ENCODE assay signal across 33 cellular contexts in the genomic region with DNA sequence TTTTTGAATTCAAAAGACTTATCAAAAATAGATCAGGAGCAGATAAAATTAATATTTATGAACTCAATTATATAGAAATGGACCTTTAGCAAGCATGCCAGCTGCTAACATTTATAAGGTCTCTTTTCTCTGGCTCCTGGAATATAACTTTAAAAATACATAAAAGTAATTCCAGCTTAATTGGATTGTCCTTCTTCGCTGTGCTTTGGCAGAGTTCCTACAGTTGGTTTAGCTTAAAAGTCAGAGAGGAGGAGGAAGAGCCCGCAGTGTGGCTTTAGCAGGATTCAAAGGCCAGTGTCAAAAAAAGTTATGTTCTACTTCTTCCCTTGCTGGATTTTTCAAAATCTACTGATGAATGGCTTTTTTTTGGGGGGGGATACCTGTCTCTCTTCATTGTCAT.
DNase-seq lines count a peak whose midpoint lies in the region; ATAC-seq and TF ChIP-seq lines count a peak whose summit lies in the region.
"Had no signal": no experiment of that assay in that cellular context is flagged by ENCODE, and none has a peak within 500 bp of the region (broad histone marks: within the 10 kb centered on the region; RNA-seq: fewer than 3 reads in every experiment).

No MANE protein-coding gene starts in this region.

- intact Hi-C loops in A673 (cut with micrococcal nuclease; ENCODE audit: unreplicated experiment), result loop anchor here (2.0 kb wide), 1 partner anchor 75 kb away; no protein-coding TSS in a partner anchor
- intact Hi-C loops in esophagus muscularis mucosa (cut with DNase I), result loop anchor here (10.0 kb wide), 1 partner anchor 603 kb away; no protein-coding TSS in a partner anchor
- intact Hi-C loops in activated CD4-positive, alpha-beta T cell treated with anti-CD3 and anti-CD28 coated beads, Interleukin-2, amount 10 ng/mL, durations not matched to agents 24 days and 14 days (cut with micrococcal nuclease), result no loop called here

- DNase-seq in NCI-H82 (lab: John Stamatoyannopoulos, UW) (peak; percentile 38), NCI-H82 treated with DMSO at 0.1 percent for 48 hours (lab: John Stamatoyannopoulos, UW; ENCODE audit: unreplicated experiment) (no peak), SK-N-SH (no peak), A673 (ENCODE audit: low spot score) (peak; percentile 60), esophagus muscularis mucosa (ENCODE audit: extremely low spot score) (peak; percentile 8), DMS53 treated with DMSO at 0.1 percent for 48 hours (lab: John Stamatoyannopoulos, UW; ENCODE audit: unreplicated experiment) (no peak)
- no peak for DNase-seq in activated CD4-positive, alpha-beta T cell treated with anti-CD3 and anti-CD28 coated beads, Interleukin-2, amount 10 ng/mL, durations not matched to agents 24 days and 14 days
- DNase-seq: 8988T; ACHN; AML-193; BE2C; C1 segment of cervical spinal cord; Caco-2; CD4-positive, alpha-beta memory T cell; CD4-positive, alpha-beta T cell; CD4-positive, CD25-positive, alpha-beta regulatory T cell; CD8-positive, alpha-beta memory T cell; CD8-positive, alpha-beta T cell; COR-L47; DMS 273 treated with DMSO at 0.1 percent for 48 hours; DMS153; DMS53; DMS79; DMS79 treated with DMSO at 0.1 percent for 48 hours; EL had no signal

- H3K4me1 ChIP-seq in SK-N-SH (ENCODE audit: control insufficient read depth in 1 of 2, insufficient read depth in 2 of 2, low read depth in 1 of 2, low read length in 1 of 2), result no peaks in the 10 kb centered on the region; a peak in 1 of 4 replicates
- peaks cover 31% of the 10 kb centered on the region for H3K4me1 ChIP-seq in A673 (ENCODE audit: insufficient read depth, low read length, poor library complexity, severe bottlenecking)
- no peaks in the 10 kb centered on the region for H3K4me1 ChIP-seq in esophagus muscularis mucosa
- H3K4me1 ChIP-seq: A549, BE2C, Caco-2 had no signal

- 20% methylated on average over 2 of the region's 2 CpGs for WGBS in SK-N-SH (ENCODE audit: low lambda C conversion rate)
- 61% methylated on average over 2 of the region's 2 CpGs for WGBS in esophagus muscularis mucosa

- H3K9me3 Mint-ChIP-seq in activated CD4-positive, alpha-beta T cell treated with anti-CD3 and anti-CD28 coated beads, Interleukin-2, amount 10 ng/mL, durations not matched to agents 24 days and 14 days, result no peaks in the 10 kb centered on the region
- H3K9me3 Mint-ChIP-seq: CD4-positive, alpha-beta T cell; CD8-positive, alpha-beta T cell had no signal

- no peak overlapping the region for H3K4me2 ChIP-seq in SK-N-SH
- H3K4me2 ChIP-seq: A549; BLaER1; BLaER1 treated with 17β-estradiol and CSF1 and Interleukin-3, amounts not matched to agents 10 nM and 100 nM had no signal

- H3K9me2 ChIP-seq in SK-N-SH, result 0 out of 2 replicates have a peak, but pooled peaks cover 5% of the 10 kb centered on the region

- CTCF ChIA-PET in SK-N-SH (lab: Yijun Ruan, JAX), result interaction anchor here (0.6 to 6.6 kb wide), 3 partner anchors 34 to 1454 kb away, joined by 3 to 57 read pairs (median 16); no protein-coding TSS in a partner anchor
- CTCF ChIA-PET in A673 (lab: Charles Lee), result interaction anchor here (0.7 kb wide), 1 partner anchor 13 kb away, joined by 5 read pairs; no protein-coding TSS in a partner anchor

- H3K36me3 ChIP-seq in SK-N-SH (replicated peaks in 1 of 2; ENCODE audit: control insufficient read depth in 1 of 2, insufficient read depth in 2 of 2, low read length in 1 of 2) (no peaks in the 10 kb centered on the region), A673 (ENCODE audit: insufficient read depth, low read length, poor library complexity, severe bottlenecking) (no peaks in the 10 kb centered on the region), esophagus muscularis mucosa (no peaks in the 10 kb centered on the region)
- H3K36me3 ChIP-seq: BE2C; BLaER1; BLaER1 treated with 17β-estradiol and CSF1 and Interleukin-3, amounts not matched to agents 10 nM and 100 nM had no signal

- no peak for TF ChIP-seq POLR2A in esophagus muscularis mucosa (IDR thresholded peaks at IDR 0.05; ENCODE audit: low read depth)

- TF ChIP-seq EP300 in SK-N-SH (IDR thresholded peaks at IDR 0.05; ENCODE audit: borderline replicate concordance in 1 of 2, low read depth in 1 of 2, low read length in 1 of 2) (no peak), esophagus muscularis mucosa (IDR thresholded peaks at IDR 0.05) (no peak)

- H4K20me1 ChIP-seq in SK-N-SH (ENCODE audit: insufficient read depth), result no peaks in the 10 kb centered on the region
- H4K20me1 ChIP-seq: BLaER1; BLaER1 treated with 17β-estradiol and CSF1 and Interleukin-3, amounts not matched to agents 10 nM and 100 nM had no signal

- no peaks in the 10 kb centered on the region for H3K79me2 ChIP-seq in SK-N-SH (ENCODE audit: insufficient read depth)

- ATAC-seq in SK-N-SH treated with all-trans-retinoic acid at 6 μM for 48 hours, result peak; percentile 63; the same call in 2 of the 3 replicates
- ATAC-seq: A549; CD8-positive, alpha-beta T cell had no signal

- no TSS peak for BruUV-seq in A673 (replicated peaks; lab: Mats Ljungman, UMichigan)

- H2AFZ ChIP-seq in SK-N-SH (ENCODE audit: low read depth), result no peak overlapping the region

- no peaks in the 10 kb centered on the region for H3K4me1 Mint-ChIP-seq in activated CD4-positive, alpha-beta T cell treated with anti-CD3 and anti-CD28 coated beads, Interleukin-2, amount 10 ng/mL, durations not matched to agents 24 days and 14 days
- H3K4me1 Mint-ChIP-seq: B cell; CD14-positive monocyte; CD4-positive, CD25-positive, alpha-beta regulatory T cell had no signal

- H3K27ac ChIP-seq in SK-N-SH (ENCODE audit: low read depth in 2 of 2, low read length in 1 of 2), result no peak overlapping the region
- H3K27ac ChIP-seq in A673 (ENCODE audit: low read depth, low read length, poor library complexity, severe bottlenecking), result no peak overlapping the region
- no peak overlapping the region for H3K27ac ChIP-seq in esophagus muscularis mucosa (replicated peaks in 1 of 4)
- H3K27ac ChIP-seq: 22Rv1; A549; BLaER1; BLaER1 treated with 17β-estradiol and CSF1 and Interleukin-3, amounts not matched to agents 10 nM and 100 nM; C4-2B had no signal

- no peak overlapping the region for H3K4me3 Mint-ChIP-seq in activated CD4-positive, alpha-beta T cell treated with anti-CD3 and anti-CD28 coated beads, Interleukin-2, amount 10 ng/mL, durations not matched to agents 24 days and 14 days
- H3K4me3 Mint-ChIP-seq: B cell; CD14-positive monocyte; CD4-positive, alpha-beta T cell; CD4-positive, CD25-positive, alpha-beta regulatory T cell; CD8-positive, alpha-beta T cell had no signal

- no peaks in the 10 kb centered on the region for H3K27me3 ChIP-seq in SK-N-SH (ENCODE audit: insufficient read depth)
- H3K27me3 ChIP-seq in A673 (replicated peaks; ENCODE audit: insufficient read depth, low read depth, low read length, poor library complexity), result no peaks in the 10 kb centered on the region
- H3K27me3 ChIP-seq in esophagus muscularis mucosa, result peaks cover 0 to 4% (median 0%) of the 10 kb centered on the region in 4 donors
- H3K27me3 ChIP-seq: BE2C; BLaER1; BLaER1 treated with 17β-estradiol and CSF1 and Interleukin-3, amounts not matched to agents 10 nM and 100 nM had no signal

- H3K9ac ChIP-seq in SK-N-SH, result no peak overlapping the region
- H3K9ac ChIP-seq: BLaER1; BLaER1 treated with 17β-estradiol and CSF1 and Interleukin-3, amounts not matched to agents 10 nM and 100 nM had no signal

- no peak overlapping the region for H3K27ac Mint-ChIP-seq in activated CD4-positive, alpha-beta T cell treated with anti-CD3 and anti-CD28 coated beads, Interleukin-2, amount 10 ng/mL, durations not matched to agents 24 days and 14 days
- H3K27ac Mint-ChIP-seq: B cell; CD14-positive monocyte; CD4-positive, alpha-beta T cell; CD4-positive, CD25-positive, alpha-beta regulatory T cell; CD8-positive, alpha-beta T cell had no signal

- no peak overlapping the region for H3K4me3 ChIP-seq in SK-N-SH (ENCODE audit: low read depth in 2 of 2, low read length in 1 of 2)
- H3K4me3 ChIP-seq in A673 (ENCODE audit: low read depth, low read length, poor library complexity, severe bottlenecking), result no peak overlapping the region
- H3K4me3 ChIP-seq in esophagus muscularis mucosa, result no peak overlapping the region
- H3K4me3 ChIP-seq: A549; BLaER1; BLaER1 treated with 17β-estradiol and CSF1 and Interleukin-3, amounts not matched to agents 10 nM and 100 nM had no signal

- POLR2A ChIA-PET in SK-N-SH (lab: Yijun Ruan, JAX) (no interaction called here), A673 (lab: Charles Lee; ENCODE audit: low non-redundant PET) (interaction anchor here (0.5 kb wide), 1 partner anchor 185 kb away, joined by 26 read pairs; no protein-coding TSS in a partner anchor)

- no peaks in the 10 kb centered on the region for H3F3A ChIP-seq in SK-N-SH (replicated peaks; ENCODE audit: insufficient read depth)

- H3K36me3 Mint-ChIP-seq in activated CD4-positive, alpha-beta T cell treated with anti-CD3 and anti-CD28 coated beads, Interleukin-2, amount 10 ng/mL, durations not matched to agents 24 days and 14 days (ENCODE audit: low read depth), result no peaks in the 10 kb centered on the region
- H3K36me3 Mint-ChIP-seq: CD14-positive monocyte; CD4-positive, alpha-beta memory T cell; CD4-positive, CD25-positive, alpha-beta regulatory T cell; CD8-positive, alpha-beta memory T cell; CD8-positive, alpha-beta T cell had no signal

- TF ChIP-seq CTCF in SK-N-SH (IDR thresholded peaks at IDR 0.05) (no peak), A673 (conservative IDR thresholded peaks at IDR 0.05; ENCODE audit: low read depth, low read length) (no peak), esophagus muscularis mucosa (IDR thresholded peaks at IDR 0.05) (no peak)

- H3K9me3 ChIP-seq in SK-N-SH, result no peaks in the 10 kb centered on the region
- H3K9me3 ChIP-seq in A673 (ENCODE audit: low read depth, low read length, poor library complexity, severe bottlenecking), result no peaks in the 10 kb centered on the region
- H3K9me3 ChIP-seq in esophagus muscularis mucosa, result no peaks in the 10 kb centered on the region
- H3K9me3 ChIP-seq: A549; BE2C; BLaER1; BLaER1 treated with 17β-estradiol and CSF1 and Interleukin-3, amounts not matched to agents 10 nM and 100 nM; Caco-2 had no signal

- no peak for TF ChIP-seq RAD21 in SK-N-SH (IDR thresholded peaks at IDR 0.05; ENCODE audit: low read length)

- peaks cover 3% of the 10 kb centered on the region for H3K27me3 Mint-ChIP-seq in activated CD4-positive, alpha-beta T cell treated with anti-CD3 and anti-CD28 coated beads, Interleukin-2, amount 10 ng/mL, durations not matched to agents 24 days and 14 days
- H3K27me3 Mint-ChIP-seq: B cell; CD4-positive, alpha-beta T cell; CD4-positive, CD25-positive, alpha-beta regulatory T cell; CD8-positive, alpha-beta memory T cell had no signal

TF ChIP-seq in SK-N-SH treated with all-trans-retinoic acid at 6 μM for 48 hours, 23 proteins besides CTCF, POLR2A, EP300 and RAD21 (continues in another document):
- no peak for TF ChIP-seq PPARA (CRISPR knock-in tag; IDR thresholded peaks at IDR 0.05; ENCODE audit: borderline replicate concordance)

TF ChIP-seq in SK-N-SH, 30 proteins besides CTCF, POLR2A, EP300 and RAD21:
- TF ChIP-seq FOXM1 (IDR thresholded peaks at IDR 0.05; ENCODE audit: low read depth) (no peak), SMC3 (IDR thresholded peaks at IDR 0.05; ENCODE audit: low read depth, low read length) (no peak), NRF1 (IDR thresholded peaks at IDR 0.05; ENCODE audit: low read depth, low read length) (no peak)

Comparison
In these comparisons a context has a peak if more than half of its experiments do, and no peak if none do; other contexts are left out.
1. DNase-seq: peak in NCI-H82 (single experiment), A673 (single experiment) and esophagus muscularis mucosa (single experiment); none in NCI-H82 treated with DMSO at 0.1 percent for 48 hours (single experiment), SK-N-SH (single experiment), activated CD4-positive, alpha-beta T cell treated with anti-CD3 and anti-CD28 coated beads, Interleukin-2, amount 10 ng/mL, durations not matched to agents 24 days and 14 days (single experiment) and DMS53 treated with DMSO at 0.1 percent for 48 hours (single experiment).